ENCODE assay signal across 9 cellular contexts in the genomic region with DNA sequence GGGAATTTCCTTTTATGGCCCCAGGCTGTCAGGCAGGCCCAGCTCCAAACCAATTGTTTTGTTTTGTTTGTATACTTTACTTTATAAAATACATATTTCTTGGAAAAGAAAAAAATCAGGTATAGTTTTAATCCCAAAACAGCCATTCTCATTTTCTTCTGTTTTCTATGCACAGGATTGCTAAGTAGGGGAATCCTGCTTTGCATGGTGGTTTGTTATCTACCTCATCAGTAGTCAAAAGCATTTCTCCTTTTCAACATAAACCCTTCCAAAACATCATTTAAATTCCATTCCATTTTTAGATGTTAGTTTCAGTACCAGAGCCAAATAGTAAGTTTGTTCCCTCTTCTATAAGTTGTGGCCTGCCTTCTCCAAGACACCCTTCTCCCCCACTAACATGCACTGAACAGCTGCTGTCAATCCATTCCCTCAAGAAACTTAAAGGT. TPM values are rescaled to one million over a fixed set of nuclear protein-coding genes. Genes with fewer than 3 reads are reported as not detected.
DNase-seq lines count a peak whose midpoint lies in the region; ATAC-seq, FAIRE-seq and TF ChIP-seq lines count a peak whose summit lies in the region.
"Had no signal": no experiment of that assay in that cellular context is flagged by ENCODE, and none has a peak within 500 bp of the region (broad histone marks: within the 10 kb centered on the region; RNA-seq: fewer than 3 reads in every experiment).

No MANE protein-coding gene starts in this region.

- no peak for TF ChIP-seq EP300 in suprapubic skin (IDR thresholded peaks at IDR 0.05)

- peak overlapping the region; percentile 80 for H3K27ac Mint-ChIP-seq in T-helper 1 cell treated with Interleukin-12 subunit alpha and Interleukin-12 subunit beta and Interleukin-4 antibody, amounts not matched to agents 30 μg/mL and 1 μg/mL, for 36 hours
- no peak overlapping the region for H3K27ac Mint-ChIP-seq in activated CD4-positive, alpha-beta memory T cell treated with anti-CD3 and anti-CD28 coated beads, Interleukin-2, amount 10 ng/mL, durations not matched to agents 7 days and 5 days

- no peak for TF ChIP-seq POLR2A in suprapubic skin (IDR thresholded peaks at IDR 0.05)

- POLR2A ChIA-PET in activated CD4-positive, alpha-beta memory T cell treated with anti-CD3 and anti-CD28 coated beads, Interleukin-2, amount 10 ng/mL, durations not matched to agents 7 days and 5 days (lab: Charles Lee) = interaction anchor here (0.8 to 8.4 kb wide), 5 partner anchors 9 to 106 kb away, joined by 3 to 108 read pairs (median 8); a partner anchor contains a TSS

- peak overlapping the region; percentile 4 to 71 for H3K9ac ChIP-seq in kidney (ENCODE audit: low read length in 2 of 2)

- H3K4me1 ChIP-seq in kidney (ENCODE audit: control insufficient read depth in 1 of 2, insufficient read depth in 1 of 2, low read depth in 1 of 2, low read length in 2 of 2) (peaks cover 28 to 46% of the 10 kb centered on the region in 2 donors), suprapubic skin (peaks cover 62% of the 10 kb centered on the region)

- peak overlapping the region; percentile 0 to 26 for H3K4me3 ChIP-seq in kidney (ENCODE audit: low read length in 2 of 2)
- peak overlapping the region; percentile 54 for H3K4me3 ChIP-seq in suprapubic skin

- no peak for TF ChIP-seq CTCF in kidney (IDR thresholded peaks at IDR 0.05; ENCODE audit: borderline replicate concordance, extremely low read depth, insufficient read depth)
- no peak for TF ChIP-seq CTCF in suprapubic skin (IDR thresholded peaks at IDR 0.05)
- TF ChIP-seq CTCF in GM13977 (IDR thresholded peaks at IDR 0.05; ENCODE audit: extremely low read depth, insufficient read depth, missing control alignments) = no peak

- no peaks in the 10 kb centered on the region for H3K27me3 ChIP-seq in suprapubic skin

- no peaks in the 10 kb centered on the region for H3K9me3 Mint-ChIP-seq in T-helper 1 cell treated with Interleukin-12 subunit alpha and Interleukin-12 subunit beta and Interleukin-4 antibody, amounts not matched to agents 30 μg/mL and 1 μg/mL, for 36 hours
- no peaks in the 10 kb centered on the region for H3K9me3 Mint-ChIP-seq in activated CD4-positive, alpha-beta memory T cell treated with anti-CD3 and anti-CD28 coated beads, Interleukin-2, amount 10 ng/mL, durations not matched to agents 7 days and 5 days

- no peak for ATAC-seq in HG03039 (IDR thresholded peaks at IDR 0.05; ENCODE audit: unreplicated experiment)

- FAIRE-seq in kidney (lab: Jason Lieb, UNC) = no peak
- FAIRE-seq: A204.1 had no signal

- H3K9me3 ChIP-seq in kidney (ENCODE audit: control insufficient read depth in 1 of 2, low read length in 2 of 2) (no peaks in the 10 kb centered on the region), suprapubic skin (no peaks in the 10 kb centered on the region)

- H3K4me3 Mint-ChIP-seq in T-helper 1 cell treated with Interleukin-12 subunit alpha and Interleukin-12 subunit beta and Interleukin-4 antibody, amounts not matched to agents 30 μg/mL and 1 μg/mL, for 36 hours = peak overlapping the region; percentile 60
- peak overlapping the region; percentile 33 for H3K4me3 Mint-ChIP-seq in activated CD4-positive, alpha-beta memory T cell treated with anti-CD3 and anti-CD28 coated beads, Interleukin-2, amount 10 ng/mL, durations not matched to agents 7 days and 5 days

- H3K27ac ChIP-seq in kidney (ENCODE audit: low read depth in 2 of 2, low read length in 2 of 2) (peak overlapping the region; percentile 47 to 88), suprapubic skin (peak overlapping the region; percentile 28)

- H3K36me3 Mint-ChIP-seq in T-helper 1 cell treated with Interleukin-12 subunit alpha and Interleukin-12 subunit beta and Interleukin-4 antibody, amounts not matched to agents 30 μg/mL and 1 μg/mL, for 36 hours (ENCODE audit: low read depth) = peaks cover 36% of the 10 kb centered on the region
- peaks cover 52% of the 10 kb centered on the region for H3K36me3 Mint-ChIP-seq in activated CD4-positive, alpha-beta memory T cell treated with anti-CD3 and anti-CD28 coated beads, Interleukin-2, amount 10 ng/mL, durations not matched to agents 7 days and 5 days (ENCODE audit: low read depth)

- DNase-seq in T-helper 1 cell = no peak
- no peak for DNase-seq in activated CD4-positive, alpha-beta memory T cell treated with anti-CD3 and anti-CD28 coated beads, Interleukin-2, amount 10 ng/mL, durations not matched to agents 7 days and 5 days
- DNase-seq in kidney = no peak
- DNase-seq in suprapubic skin (ENCODE audit: low spot score in 2 of 2) = no peak
- DNase-seq in GM13977 (ENCODE audit: low spot score) = no peak
- no peak for DNase-seq in NCI-H2227 treated with DMSO at 0.1 percent for 48 hours (lab: John Stamatoyannopoulos, UW)

- H3K4me1 Mint-ChIP-seq in T-helper 1 cell treated with Interleukin-12 subunit alpha and Interleukin-12 subunit beta and Interleukin-4 antibody, amounts not matched to agents 30 μg/mL and 1 μg/mL, for 36 hours (ENCODE audit: low read depth) = peaks cover 39% of the 10 kb centered on the region
- peaks cover 44% of the 10 kb centered on the region for H3K4me1 Mint-ChIP-seq in activated CD4-positive, alpha-beta memory T cell treated with anti-CD3 and anti-CD28 coated beads, Interleukin-2, amount 10 ng/mL, durations not matched to agents 7 days and 5 days

- H3K36me3 ChIP-seq in kidney (ENCODE audit: control insufficient read depth in 1 of 2, insufficient read depth in 2 of 2, low read length in 2 of 2) = peaks cover 27 to 37% of the 10 kb centered on the region in 2 donors
- peaks cover 31% of the 10 kb centered on the region for H3K36me3 ChIP-seq in suprapubic skin

- CTCF ChIA-PET in activated CD4-positive, alpha-beta memory T cell treated with anti-CD3 and anti-CD28 coated beads, Interleukin-2, amount 10 ng/mL, durations not matched to agents 7 days and 5 days (lab: Charles Lee) = interaction anchor here (0.8 to 1.6 kb wide), 4 partner anchors 10 to 76 kb away, joined by 3 to 14 read pairs (median 3); a partner anchor contains a TSS

- intact Hi-C loops in kidney (cut with DNase I) = no loop called here

- H3K27me3 Mint-ChIP-seq in T-helper 1 cell treated with Interleukin-12 subunit alpha and Interleukin-12 subunit beta and Interleukin-4 antibody, amounts not matched to agents 30 μg/mL and 1 μg/mL, for 36 hours (ENCODE audit: low read depth) = no peaks in the 10 kb centered on the region
- H3K27me3 Mint-ChIP-seq in activated CD4-positive, alpha-beta memory T cell treated with anti-CD3 and anti-CD28 coated beads, Interleukin-2, amount 10 ng/mL, durations not matched to agents 7 days and 5 days = no peaks in the 10 kb centered on the region

- in situ Hi-C loops in GM13977 (cut with MboI; ENCODE audit: low pct_unique_long_range_greater_than_20kb, low sequenced_read_pairs, unreplicated experiment) = no loop called here

RNA-seq across cellular contexts. Expression of a gene that starts 3.6 kb away (rescaled TPM):
- total RNA-seq in activated CD4-positive, alpha-beta memory T cell treated with anti-CD3 and anti-CD28 coated beads, Interleukin-2, amount 10 ng/mL, durations not matched to agents 7 days and 5 days = 100 to 1,000 TPM; 135 to 138 TPM
- total RNA-seq in kidney = 170 TPM
- 149 TPM for polyA plus RNA-seq in kidney (ENCODE audit: insufficient read depth, low read depth, low replicate concordance)
- 10 to 100 TPM; 59.8 to 83.8 (median 71.5) TPM for total RNA-seq in suprapubic skin

RNA-seq across cellular contexts. Expression of a gene that starts 3.8 kb away (rescaled TPM):
- 10 to 100 TPM; 21.8 to 24.4 TPM for total RNA-seq in activated CD4-positive, alpha-beta memory T cell treated with anti-CD3 and anti-CD28 coated beads, Interleukin-2, amount 10 ng/mL, durations not matched to agents 7 days and 5 days
- total RNA-seq in kidney = 23.4 TPM
- polyA plus RNA-seq in kidney (ENCODE audit: insufficient read depth, low read depth, low replicate concordance) = 29.8 TPM
- 10 to 100 TPM; 15.9 to 33.6 (median 18.3) TPM for total RNA-seq in suprapubic skin

RNA-seq across cellular contexts. Expression of a gene that starts 4.8 kb away (rescaled TPM):
- 100 to 1,000 TPM; 159 to 161 TPM for total RNA-seq in activated CD4-positive, alpha-beta memory T cell treated with anti-CD3 and anti-CD28 coated beads, Interleukin-2, amount 10 ng/mL, durations not matched to agents 7 days and 5 days
- total RNA-seq in kidney (136 TPM), suprapubic skin (10 to 100 TPM; 24.1 to 54.5 (median 40.1) TPM)
- polyA plus RNA-seq in kidney (ENCODE audit: insufficient read depth, low read depth, low replicate concordance) = 250 TPM

RNA-seq across cellular contexts. Expression of a gene that starts 12.0 kb away (rescaled TPM):
- total RNA-seq in activated CD4-positive, alpha-beta memory T cell treated with anti-CD3 and anti-CD28 coated beads, Interleukin-2, amount 10 ng/mL, durations not matched to agents 7 days and 5 days = 100 to 1,000 TPM; 130 to 131 TPM
- total RNA-seq in kidney (84.2 TPM), suprapubic skin (100 to 1,000 TPM in 2 of 4 donors, 10 to 100 TPM in 2; 56.1 to 126 (median 81.9) TPM)
- polyA plus RNA-seq in kidney (ENCODE audit: insufficient read depth, low read depth, low replicate concordance) = 115 TPM

RNA-seq across cellular contexts. Expression of a gene that starts 48.4 kb away (rescaled TPM):
- under 1 TPM; 0.23 to 0.25 TPM for total RNA-seq in activated CD4-positive, alpha-beta memory T cell treated with anti-CD3 and anti-CD28 coated beads, Interleukin-2, amount 10 ng/mL, durations not matched to agents 7 days and 5 days
- total RNA-seq in kidney (17.0 TPM), suprapubic skin (1 to 10 TPM; 3.9 to 9.0 (median 6.4) TPM)
- 2.4 TPM for polyA plus RNA-seq in kidney (ENCODE audit: insufficient read depth, low read depth, low replicate concordance)
